Comparison of ENCODE assay signal across 10 cellular contexts in the genomic region with DNA sequence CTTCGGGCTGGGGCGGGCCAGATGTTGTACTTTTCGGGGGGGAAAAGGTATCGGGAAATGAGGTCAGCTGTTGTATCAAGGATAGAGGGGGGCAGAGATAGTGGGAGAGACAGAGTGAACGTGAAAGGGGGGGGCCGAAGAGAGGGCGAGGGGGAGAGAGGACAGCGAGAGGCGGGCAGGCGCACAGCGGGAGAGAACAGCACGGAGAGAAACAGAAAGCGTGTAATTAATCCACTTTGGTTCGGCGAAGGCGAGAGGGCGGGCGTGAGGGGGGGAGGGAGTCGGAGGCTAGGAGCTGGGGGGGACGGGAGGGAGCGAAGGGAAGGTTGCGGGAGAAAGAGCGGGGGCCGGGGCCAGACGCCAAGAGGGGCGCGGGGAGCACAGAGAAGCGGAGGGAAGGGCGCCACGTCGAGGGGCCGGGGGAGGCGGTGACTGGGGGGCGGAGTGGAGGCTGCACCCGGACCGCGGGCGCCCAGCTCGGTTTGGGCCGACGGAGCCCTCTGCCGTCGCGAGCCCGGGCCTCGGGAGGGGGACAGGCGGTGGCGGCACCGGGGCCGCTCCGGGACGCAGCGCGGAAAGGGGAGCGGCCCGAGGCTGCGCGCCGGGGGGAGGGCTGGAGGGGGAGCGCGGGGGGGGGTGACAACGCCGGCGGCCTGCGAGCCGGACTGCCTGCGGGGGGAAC. TPM values are rescaled to one million over a fixed set of nuclear protein-coding genes. Genes with fewer than 3 reads are reported as not detected.
A peak's percentile ranks its signal among the peaks of the same experiment; 100 is the strongest.
DNase-seq lines count a peak whose midpoint lies in the region; ATAC-seq and TF ChIP-seq lines count a peak whose summit lies in the region.
"Had no signal": no experiment of that assay in that cellular context is flagged by ENCODE, and none has a peak within 500 bp of the region (broad histone marks: within the 10 kb centered on the region; RNA-seq: fewer than 3 reads in every experiment).

No MANE protein-coding gene starts in this region.

- H3K36me3 ChIP-seq in right lobe of liver (peaks cover 0 to 26% (median 8%) of the 10 kb centered on the region in 4 donors), tibial nerve (no peaks in the 10 kb centered on the region)

- H3K4me3 Mint-ChIP-seq in activated T-cell treated with anti-CD3 and anti-CD28 coated beads, Interleukin-2, amount 50 U/mL, for 72 hours, result peak overlapping the region; percentile 66 to 82

- H3K27ac ChIP-seq in right lobe of liver (no peak overlapping the region), tibial nerve (peak overlapping the region in 1 of 4 donors; percentile 68)

- H3K4me1 Mint-ChIP-seq in activated T-cell treated with anti-CD3 and anti-CD28 coated beads, Interleukin-2, amount 50 U/mL, for 72 hours (ENCODE audit: low read depth), result peaks cover 23% of the 10 kb centered on the region

- no peaks in the 10 kb centered on the region for H3K9me3 Mint-ChIP-seq in activated T-cell treated with anti-CD3 and anti-CD28 coated beads, Interleukin-2, amount 50 U/mL, for 72 hours

- no peaks in the 10 kb centered on the region for H3K27me3 ChIP-seq in right lobe of liver
- peaks cover 4 to 95% of the 10 kb centered on the region in 2 donors for H3K27me3 ChIP-seq in tibial nerve

- no peak for DNase-seq in activated T-cell treated with anti-CD3 and anti-CD28 coated beads, Interleukin-2, amount 50 U/mL, for 72 hours
- no peak for DNase-seq in activated T-cell treated with anti-CD3 and anti-CD28 coated beads, Interleukin-2, amount 50 U/mL, for 48 hours
- DNase-seq in astrocyte of the cerebellum (ENCODE audit: low read depth), result no peak
- peak in 2 of 3 donors; percentile 18 to 51 for DNase-seq in right lobe of liver
- no peak for DNase-seq in tibial nerve (ENCODE audit: low spot score in 2 of 2)
- no peak for DNase-seq in cerebellar nuclear complex (lab: John Stamatoyannopoulos, UW)
- no peak for DNase-seq in NCI-H128 (lab: John Stamatoyannopoulos, UW; ENCODE audit: unreplicated experiment)
- DNase-seq: KBM-7 had no signal

- intact Hi-C loops in right lobe of liver (cut with DNase I), result no loop called here

- in situ Hi-C loops in astrocyte of the cerebellum (cut with HindIII; ENCODE audit: low sequenced_read_pairs), result no loop called here

- peaks cover 72% of the 10 kb centered on the region for H3K27me3 Mint-ChIP-seq in activated T-cell treated with anti-CD3 and anti-CD28 coated beads, Interleukin-2, amount 50 U/mL, for 72 hours (ENCODE audit: low read depth)

- H3K4me1 ChIP-seq in right lobe of liver (peaks cover 0 to 35% (median 5%) of the 10 kb centered on the region in 4 donors), tibial nerve (peaks cover 0 to 40% (median 6%) of the 10 kb centered on the region in 4 donors)

- no peak for TF ChIP-seq POLR2A in right lobe of liver (IDR thresholded peaks at IDR 0.05)
- no peak for TF ChIP-seq POLR2A in tibial nerve (IDR thresholded peaks at IDR 0.05)

- TF ChIP-seq EP300 in tibial nerve (IDR thresholded peaks at IDR 0.05), result no peak

- H3K4me3 ChIP-seq in astrocyte of the cerebellum (ENCODE audit: low read depth, low read length) (peak overlapping the region; percentile 44), right lobe of liver (no peak overlapping the region), tibial nerve (peak overlapping the region; percentile 16 to 54 (median 26))

- H3K9me3 ChIP-seq in right lobe of liver (no peaks in the 10 kb centered on the region), tibial nerve (no peaks in the 10 kb centered on the region)

- no peak overlapping the region for H3K27ac Mint-ChIP-seq in activated T-cell treated with anti-CD3 and anti-CD28 coated beads, Interleukin-2, amount 50 U/mL, for 72 hours

- TF ChIP-seq CTCF in astrocyte of the cerebellum (IDR thresholded peaks at IDR 0.05; ENCODE audit: low read depth, low read length, missing control alignments) (no peak), right lobe of liver (IDR thresholded peaks at IDR 0.05) (no peak), tibial nerve (IDR thresholded peaks at IDR 0.05) (no peak)

- ATAC-seq in activated T-cell treated with anti-CD3 and anti-CD28 coated beads, Interleukin-2, amount 50 U/mL, for 72 hours (replicated peaks in 1 of 2), result no peak
- ATAC-seq in right lobe of liver, result peak in 1 of 4 donors; percentile 7
- ATAC-seq in HG03565 (IDR thresholded peaks at IDR 0.05; ENCODE audit: unreplicated experiment), result no peak

- WGBS in right lobe of liver (ENCODE audit: insufficient coverage, low coverage, low lambda C conversion rate, missing lambda C conversion rate), result 8% methylated on average over 34 of the region's 67 CpGs
- WGBS in tibial nerve, 2 donors, result 2 to 4% methylated on average over 30 to 54 of the region's 67 CpGs

- no peaks in the 10 kb centered on the region for H3K36me3 Mint-ChIP-seq in activated T-cell treated with anti-CD3 and anti-CD28 coated beads, Interleukin-2, amount 50 U/mL, for 72 hours (ENCODE audit: insufficient read depth in 2 of 2)

RNA-seq across cellular contexts. Expression of gene IGF2, which starts 0.6 kb away (rescaled TPM):
- 10 to 100 TPM in 1 of 2 donors, 1 to 10 TPM in 1; 2.0 to 40.4 TPM for total RNA-seq in activated T-cell treated with anti-CD3 and anti-CD28 coated beads, Interleukin-2, amount 50 U/mL, for 72 hours
- total RNA-seq in right lobe of liver (100 to 1,000 TPM in 5 of 6 experiments, 10 to 100 TPM in 1; 86.6 to 289 (median 177) TPM), tibial nerve (100 to 1,000 TPM; 131 to 246 (median 173) TPM)

RNA-seq across cellular contexts. Expression of gene INS, which starts 22.4 kb away (rescaled TPM):
- total RNA-seq in activated T-cell treated with anti-CD3 and anti-CD28 coated beads, Interleukin-2, amount 50 U/mL, for 72 hours, result not detected
- total RNA-seq in right lobe of liver (not detected), tibial nerve (1 to 10 TPM in 1 of 4 donors, not detected in 3; 1.8 TPM)
- total RNA-seq: frontal cortex had no signal

RNA-seq across cellular contexts. Expression of gene TH, which starts 33.0 kb away (rescaled TPM):
- not detected for total RNA-seq in activated T-cell treated with anti-CD3 and anti-CD28 coated beads, Interleukin-2, amount 50 U/mL, for 72 hours
- under 1 TPM in 2 of 6 experiments, not detected in 4; 0.51 to 0.64 TPM for total RNA-seq in right lobe of liver
- 1 to 10 TPM in 1 of 4 donors, not detected in 3; 1.3 TPM for total RNA-seq in tibial nerve

Comparison
In these comparisons a context has a peak if more than half of its experiments do, and no peak if none do; other contexts are left out.
1. DNase-seq: peak in right lobe of liver (2 of 3); none in activated T-cell treated with anti-CD3 and anti-CD28 coated beads, Interleukin-2, amount 50 U/mL, for 72 hours (0 of 2), activated T-cell treated with anti-CD3 and anti-CD28 coated beads, Interleukin-2, amount 50 U/mL, for 48 hours (0 of 2), astrocyte of the cerebellum (single experiment), tibial nerve (0 of 2), cerebellar nuclear complex (0 of 2) and NCI-H128 (single experiment).
2. H3K4me3 ChIP-seq: peak in astrocyte of the cerebellum (single experiment) and tibial nerve (4 of 4); none in right lobe of liver (0 of 3).